ENCODE assay signal across 17 cellular contexts in genomic region chr3:169493512-169494141, GRCh38.
"Had no signal": no experiment of that assay in that cellular context is flagged by ENCODE, and none has a peak within 500 bp of the region (broad histone marks: within the 10 kb centered on the region; RNA-seq: fewer than 3 reads in every experiment).

No MANE protein-coding gene starts in this region.

- H3K27me3 ChIP-seq: brain microvascular endothelial cell, left lung, upper lobe of right lung had no signal

- DNase-seq: activated CD4-positive, alpha-beta T cell treated with anti-CD3 and anti-CD28 coated beads, Interleukin-2, amount 10 ng/mL, durations not matched to agents 7 days and 5 days; activated naive CD4-positive, alpha-beta T cell treated with Interleukin-2 at 50 U/mL for 16 hours; anterior cingulate cortex; brain microvascular endothelial cell; effector memory CD4-positive, alpha-beta T cell; foreskin fibroblast; hippocampal formation; left lung; natural killer cell; stimulated activated CD4-positive, alpha-beta T cell treated with anti-CD3 and anti-CD28 coated beads, Interleukin-12 subunit alpha, Interleukin-12 subunit beta, amount 100 ng/mL, for 4 hours; stimulated activated CD4-positive, alpha-beta T cell treated with anti-CD3 and anti-CD28 coated beads, Interleukin-2, amount 100 ng/mL, for 24 hours; upper lobe of right lung had no signal

- H3K9me3 Mint-ChIP-seq: activated CD4-positive, alpha-beta T cell treated with anti-CD3 and anti-CD28 coated beads, Interleukin-2, amount 10 ng/mL, durations not matched to agents 7 days and 5 days; natural killer cell; stimulated activated effector memory CD8-positive, alpha-beta T cell treated with anti-CD3 and anti-CD28 coated beads, Interleukin-12 subunit alpha, Interleukin-12 subunit beta, amount 100 ng/mL, for 72 hours had no signal

- H3K9me3 ChIP-seq: left lung, thoracic aorta, upper lobe of right lung had no signal

- ATAC-seq: left lung; natural killer cell; stimulated activated effector memory CD8-positive, alpha-beta T cell treated with anti-CD3 and anti-CD28 coated beads, Interleukin-12 subunit alpha, Interleukin-12 subunit beta, amount 100 ng/mL, for 72 hours; upper lobe of right lung had no signal

- H3K27ac ChIP-seq: brain microvascular endothelial cell, left lung, thoracic aorta, upper lobe of right lung had no signal

- H3K4me3 Mint-ChIP-seq: activated CD4-positive, alpha-beta T cell treated with anti-CD3 and anti-CD28 coated beads, Interleukin-2, amount 10 ng/mL, durations not matched to agents 7 days and 5 days; memory B cell; natural killer cell; stimulated activated effector memory CD8-positive, alpha-beta T cell treated with anti-CD3 and anti-CD28 coated beads, Interleukin-12 subunit alpha, Interleukin-12 subunit beta, amount 100 ng/mL, for 72 hours had no signal

- FAIRE-seq: keratinocyte, TTC549 had no signal

- H3K36me3 ChIP-seq: brain microvascular endothelial cell, left lung, thoracic aorta, upper lobe of right lung had no signal

- H3K4me1 Mint-ChIP-seq: activated CD4-positive, alpha-beta T cell treated with anti-CD3 and anti-CD28 coated beads, Interleukin-2, amount 10 ng/mL, durations not matched to agents 7 days and 5 days; memory B cell; natural killer cell; stimulated activated effector memory CD8-positive, alpha-beta T cell treated with anti-CD3 and anti-CD28 coated beads, Interleukin-12 subunit alpha, Interleukin-12 subunit beta, amount 100 ng/mL, for 72 hours had no signal

- H3K27ac Mint-ChIP-seq: activated CD4-positive, alpha-beta T cell treated with anti-CD3 and anti-CD28 coated beads, Interleukin-2, amount 10 ng/mL, durations not matched to agents 7 days and 5 days; memory B cell; natural killer cell; stimulated activated effector memory CD8-positive, alpha-beta T cell treated with anti-CD3 and anti-CD28 coated beads, Interleukin-12 subunit alpha, Interleukin-12 subunit beta, amount 100 ng/mL, for 72 hours had no signal

- H3K36me3 Mint-ChIP-seq: memory B cell; natural killer cell; stimulated activated effector memory CD8-positive, alpha-beta T cell treated with anti-CD3 and anti-CD28 coated beads, Interleukin-12 subunit alpha, Interleukin-12 subunit beta, amount 100 ng/mL, for 72 hours had no signal

- H3K4me1 ChIP-seq: left lung, upper lobe of right lung had no signal

- H3K4me3 ChIP-seq: left lung, thoracic aorta, upper lobe of right lung had no signal
